In the genomic region with DNA sequence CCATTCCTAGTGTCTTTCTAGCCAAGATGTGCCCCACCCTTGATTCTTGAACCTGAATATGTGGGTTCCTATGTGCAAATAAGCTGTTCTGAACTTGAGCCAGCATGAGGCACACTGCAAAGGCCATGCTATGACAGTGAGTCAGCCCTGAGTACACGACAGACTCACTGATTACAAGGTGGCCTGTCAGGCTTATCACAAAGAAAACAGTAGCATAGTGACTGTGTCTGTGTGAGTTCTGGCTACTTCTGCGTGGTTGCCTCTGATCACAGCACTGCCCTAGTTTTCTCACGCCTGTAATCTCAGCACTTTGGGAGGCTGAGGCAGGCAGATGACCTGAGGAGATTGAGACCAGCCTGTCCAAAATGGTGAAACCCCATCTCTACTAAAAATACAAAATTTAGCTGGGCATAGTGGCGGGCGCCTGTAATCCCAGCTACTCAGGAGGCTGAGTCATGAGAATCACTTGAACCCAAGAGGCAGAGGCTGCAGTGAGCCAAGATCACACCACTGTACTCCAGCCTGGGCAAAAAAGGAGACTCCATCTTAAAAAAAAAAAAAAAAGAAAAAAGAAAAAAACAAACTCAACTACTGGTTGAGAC, we compare ENCODE assay signal across 11 cellular contexts. TPM values are rescaled to one million over a fixed set of nuclear protein-coding genes. Genes with fewer than 3 reads are reported as not detected.
A peak's percentile ranks its signal among the peaks of the same experiment; 100 is the strongest.
DNase-seq lines count a peak whose midpoint lies in the region; ATAC-seq, FAIRE-seq and TF ChIP-seq lines count a peak whose summit lies in the region.
"Not testable (repeated sequence)": the region's sequence is repeated elsewhere in the genome, so short reads cannot be mapped to it uniquely, and the experiment has no call there.
"Had no signal": no experiment of that assay in that cellular context is flagged by ENCODE, and none has a peak within 500 bp of the region (broad histone marks: within the 10 kb centered on the region; RNA-seq: fewer than 3 reads in every experiment).

No MANE protein-coding gene starts in this region.

- H3K27ac Mint-ChIP-seq in activated CD4-positive, alpha-beta T cell treated with anti-CD3 and anti-CD28 coated beads for 36 hours, result not testable (repeated sequence)

- FAIRE-seq in bronchial epithelial cell (lab: Jason Lieb, UNC), result peak; percentile 91

- H3K4me3 Mint-ChIP-seq in activated CD4-positive, alpha-beta T cell treated with anti-CD3 and anti-CD28 coated beads for 36 hours, result not testable (repeated sequence)

- not testable (repeated sequence) for H3K9me3 Mint-ChIP-seq in activated CD4-positive, alpha-beta T cell treated with anti-CD3 and anti-CD28 coated beads for 36 hours (ENCODE audit: low read depth)

- not testable (repeated sequence) for TF ChIP-seq CTCF in bronchial epithelial cell (IDR thresholded peaks at IDR 0.05; ENCODE audit: insufficient read depth, low read length, severe bottlenecking)

- H3K27me3 ChIP-seq in bronchial epithelial cell (ENCODE audit: control insufficient read depth, insufficient read depth, low read length), result not testable (repeated sequence)

- DNase-seq in AG08396 (ENCODE audit: low spot score) (peak; percentile 5), HEK293T (ENCODE audit: extremely low spot score) (peak; percentile 46), OCI-M1 (lab: John Stamatoyannopoulos, UW) (peak; percentile 90), bronchial epithelial cell (ENCODE audit: low read depth) (peak; percentile 98), glomerular visceral epithelial cell (ENCODE audit: extremely low spot score) (peak; percentile 61), left colon (peak; percentile 53 to 83), renal cortical epithelial cell (ENCODE audit: low read depth) (peak; percentile 72)
- peak; percentile 18 for DNase-seq in activated CD4-positive, alpha-beta T cell treated with anti-CD3 and anti-CD28 coated beads for 36 hours

- not testable (repeated sequence) for H3K27me3 Mint-ChIP-seq in activated CD4-positive, alpha-beta T cell treated with anti-CD3 and anti-CD28 coated beads for 36 hours

- not testable (repeated sequence) for H3K4me3 ChIP-seq in bronchial epithelial cell (ENCODE audit: low read depth, low read length)

- ATAC-seq in activated CD4-positive, alpha-beta T cell treated with anti-CD3 and anti-CD28 coated beads for 36 hours, result peak; percentile 85
- peak; percentile 91 for ATAC-seq in left colon

- H3K4me1 Mint-ChIP-seq in activated CD4-positive, alpha-beta T cell treated with anti-CD3 and anti-CD28 coated beads for 36 hours, result peaks cover 16% of the 10 kb centered on the region

- POLR2A ChIA-PET in HEK293T (lab: Yijun Ruan, JAX), result interaction anchor here (1.3 kb wide), 1 partner anchor 15 kb away, joined by 3 read pairs; no protein-coding TSS in a partner anchor
- POLR2A ChIA-PET in activated CD4-positive, alpha-beta T cell treated with anti-CD3 and anti-CD28 coated beads for 36 hours (lab: Charles Lee), result interaction anchor here (0.6 kb wide), 1 partner anchor 31 kb away, joined by 3 read pairs; no protein-coding TSS in a partner anchor

- intact Hi-C loops in activated CD4-positive, alpha-beta T cell treated with anti-CD3 and anti-CD28 coated beads for 36 hours (cut with DNase I, micrococcal nuclease), result loop anchor here in 1 of 2 experiments (2.0 kb wide), 1 partner anchor 27 kb away; no protein-coding TSS in a partner anchor
- intact Hi-C loops in left colon (cut with DNase I, micrococcal nuclease), result not testable (repeated sequence)

- CTCF ChIA-PET in HEK293T (lab: Yijun Ruan, JAX), result interaction anchor here (0.6 to 0.7 kb wide), 2 partner anchors 83 to 85 kb away, joined by 6 to 7 read pairs; no protein-coding TSS in a partner anchor
- CTCF ChIA-PET in activated CD4-positive, alpha-beta T cell treated with anti-CD3 and anti-CD28 coated beads for 36 hours (lab: Charles Lee), result not testable (repeated sequence)

- H3K36me3 Mint-ChIP-seq in activated CD4-positive, alpha-beta T cell treated with anti-CD3 and anti-CD28 coated beads for 36 hours (ENCODE audit: low read depth), result not testable (repeated sequence)

- H3K36me3 ChIP-seq in bronchial epithelial cell (ENCODE audit: control insufficient read depth, insufficient read depth, low read length), result not testable (repeated sequence)

TF ChIP-seq in HEK293T, 16 proteins besides CTCF, POLR2A, EP300 and RAD21:
- TF ChIP-seq, protein P1, sequence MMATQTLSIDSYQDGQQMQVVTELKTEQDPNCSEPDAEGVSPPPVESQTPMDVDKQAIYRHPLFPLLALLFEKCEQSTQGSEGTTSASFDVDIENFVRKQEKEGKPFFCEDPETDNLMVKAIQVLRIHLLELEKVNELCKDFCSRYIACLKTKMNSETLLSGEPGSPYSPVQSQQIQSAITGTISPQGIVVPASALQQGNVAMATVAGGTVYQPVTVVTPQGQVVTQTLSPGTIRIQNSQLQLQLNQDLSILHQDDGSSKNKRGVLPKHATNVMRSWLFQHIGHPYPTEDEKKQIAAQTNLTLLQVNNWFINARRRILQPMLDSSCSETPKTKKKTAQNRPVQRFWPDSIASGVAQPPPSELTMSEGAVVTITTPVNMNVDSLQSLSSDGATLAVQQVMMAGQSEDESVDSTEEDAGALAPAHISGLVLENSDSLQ (IDR thresholded peaks at IDR 0.05), result 0 out of 2 replicates have a peak, but pooled peaks have one; percentile 11

RNA-seq across cellular contexts. Expression of gene ABCB11, which starts 18.8 kb away (rescaled TPM):
- not detected for total RNA-seq in activated CD4-positive, alpha-beta T cell treated with anti-CD3 and anti-CD28 coated beads for 36 hours
- total RNA-seq in bronchial epithelial cell, result 0.26 TPM in 2 replicates
- 1 to 10 TPM; 4.1 TPM for total RNA-seq in left colon
- total RNA-seq in renal cortical epithelial cell, result not detected in 2 replicates
- total RNA-seq: A673; activated CD4-positive, alpha-beta T cell treated with anti-CD3 and anti-CD28 coated beads, Interleukin-2, amount 10 ng/mL, durations not matched to agents 24 days and 14 days; vagina had no signal

RNA-seq across cellular contexts. Expression of gene DHRS9, which starts 57.1 kb away (rescaled TPM):
- total RNA-seq in activated CD4-positive, alpha-beta T cell treated with anti-CD3 and anti-CD28 coated beads for 36 hours, result 1 to 10 TPM; 4.1 to 4.8 TPM
- total RNA-seq in bronchial epithelial cell (5.8 and 19.1 TPM in 2 replicates), left colon (100 to 1,000 TPM; 202 to 206 TPM), renal cortical epithelial cell (0.52 TPM in 1 of 2 replicates, not detected in the other)
- total RNA-seq: A673, vagina had no signal

Comparison
In these comparisons a context has a peak if more than half of its experiments do, and no peak if none do; other contexts are left out.
1. DNase-seq: peak in every context shown above with its lines; median percentile 98 in bronchial epithelial cell; 90 in OCI-M1; 72 in renal cortical epithelial cell; 68 in left colon; 61 in glomerular visceral epithelial cell; 46 in HEK293T; 18 in activated CD4-positive, alpha-beta T cell treated with anti-CD3 and anti-CD28 coated beads for 36 hours; 5 in AG08396.
2. RNA of gene DHRS9, which starts 57.1 kb away (total RNA-seq): 202 to 206 TPM in left colon; 5.8 to 19.1 TPM in bronchial epithelial cell, 4.1 to 4.8 TPM in activated CD4-positive, alpha-beta T cell treated with anti-CD3 and anti-CD28 coated beads for 36 hours and 0.52 TPM in renal cortical epithelial cell; every median in the first group is over 10 times any median in the second.